ENCODE assay signal across 15 cellular contexts in the genomic region with DNA sequence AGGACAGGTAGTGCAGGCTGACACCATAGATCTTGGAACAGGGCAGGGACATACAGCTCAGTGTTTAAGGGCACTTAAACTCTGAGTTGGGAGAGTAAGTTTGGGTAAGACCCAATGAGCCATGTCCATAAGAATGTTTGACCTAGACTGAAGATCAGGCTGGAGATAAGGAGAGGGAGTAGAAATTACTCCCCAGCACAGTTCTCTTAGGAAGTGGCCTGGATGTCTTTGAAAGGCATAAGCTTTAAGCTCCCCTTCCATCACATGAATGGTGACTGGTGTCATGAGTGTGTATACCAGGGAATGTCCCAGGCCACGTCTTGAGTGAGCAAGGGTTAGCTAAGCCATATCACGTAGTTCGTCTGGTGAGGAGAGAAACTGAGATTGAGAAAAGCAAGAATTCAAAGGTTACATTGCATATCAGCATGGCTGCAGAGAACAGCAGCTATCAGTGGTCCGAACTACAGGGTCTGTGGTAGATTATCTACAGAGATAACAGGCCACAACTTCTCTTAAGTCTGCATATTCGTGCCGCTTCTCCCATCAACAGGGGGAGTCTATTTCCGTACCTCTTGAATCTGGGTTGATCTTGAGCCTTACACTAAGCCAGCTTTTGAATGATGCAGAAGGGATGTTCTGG.
DNase-seq lines count a peak whose midpoint lies in the region; ATAC-seq, FAIRE-seq and TF ChIP-seq lines count a peak whose summit lies in the region.
"Had no signal": no experiment of that assay in that cellular context is flagged by ENCODE, and none has a peak within 500 bp of the region (broad histone marks: within the 10 kb centered on the region; RNA-seq: fewer than 3 reads in every experiment).

No MANE protein-coding gene starts in this region.

- peak overlapping the region; percentile 37 for H2AK5ac ChIP-seq in mesenchymal stem cell (ENCODE audit: low read length, severe bottlenecking)

- H3K27ac ChIP-seq in brain microvascular endothelial cell (peak overlapping the region; percentile 49), mesenchymal stem cell (ENCODE audit: low read length, poor library complexity, severe bottlenecking) (peak overlapping the region; percentile 40)
- H3K27ac ChIP-seq: psoas muscle had no signal

- H3K9ac ChIP-seq in mesenchymal stem cell (ENCODE audit: low read length), result no peak overlapping the region

- ATAC-seq in GM19395 (IDR thresholded peaks at IDR 0.05; ENCODE audit: unreplicated experiment), result no peak
- ATAC-seq: activated naive CD8-positive, alpha-beta T cell treated with anti-CD3 and anti-CD28 coated beads, Interleukin-2, amount 50 U/mL, for 24 hours had no signal

- no peak overlapping the region for H2AFZ ChIP-seq in mesenchymal stem cell (ENCODE audit: low read depth, low read length)

- in situ Hi-C loops in brain microvascular endothelial cell (cut with HindIII; ENCODE audit: low pct_ligation_motif_present, low sequenced_read_pairs), result no loop called here

- peak overlapping the region in 1 of 2 experiments; percentile 30 for H3K14ac ChIP-seq in mesenchymal stem cell (ENCODE audit: low read length in 2 of 2)

- H2BK120ac ChIP-seq in mesenchymal stem cell (ENCODE audit: low read depth, low read length), result no peak overlapping the region

- peak overlapping the region in 1 of 2 experiments; percentile 85 for H2BK12ac ChIP-seq in mesenchymal stem cell (ENCODE audit: low read length in 2 of 2)

- 56% methylated on average over 5 of the region's 7 CpGs for WGBS in mesenchymal stem cell

- H3K36me3 ChIP-seq in brain microvascular endothelial cell (replicated peaks) (no peaks in the 10 kb centered on the region), mesenchymal stem cell (ENCODE audit: control insufficient read depth in 1 of 2, insufficient read depth in 2 of 2, low read depth in 1 of 2, low read length in 2 of 2) (no peaks in the 10 kb centered on the region)

- TF ChIP-seq POLR2A in GM12891 (IDR thresholded peaks at IDR 0.05; ENCODE audit: low read depth, low read length), result no peak

- H3K9me3 ChIP-seq in mesenchymal stem cell (ENCODE audit: control insufficient read depth, low read length), result no peaks in the 10 kb centered on the region
- H3K9me3 ChIP-seq: psoas muscle had no signal

- no peak for TF ChIP-seq CTCF in brain microvascular endothelial cell (IDR thresholded peaks at IDR 0.05; ENCODE audit: low read depth, low read length, missing control alignments)

- no peak overlapping the region for H2BK15ac ChIP-seq in mesenchymal stem cell (ENCODE audit: low read depth, poor library complexity, severe bottlenecking)

- H3K4me2 ChIP-seq in mesenchymal stem cell (ENCODE audit: low read length, poor library complexity, severe bottlenecking), result no peak overlapping the region

- no peak overlapping the region for H4K91ac ChIP-seq in mesenchymal stem cell (ENCODE audit: low read length)

- peak overlapping the region in 1 of 2 experiments; percentile 60 for H3K4ac ChIP-seq in mesenchymal stem cell (ENCODE audit: low read depth in 1 of 2, low read length in 2 of 2)

- H3K23ac ChIP-seq in mesenchymal stem cell (ENCODE audit: low read length in 2 of 2), result no peak overlapping the region

- H3K27me3 ChIP-seq in brain microvascular endothelial cell (replicated peaks) (no peaks in the 10 kb centered on the region), mesenchymal stem cell (ENCODE audit: control insufficient read depth in 1 of 2, insufficient read depth in 1 of 2, low read length in 2 of 2) (no peaks in the 10 kb centered on the region)

- FAIRE-seq in GM12891 (lab: Jason Lieb, UNC) (no peak), frontal cortex (lab: Jason Lieb, UNC) (no peak)

- H2BK5ac ChIP-seq in mesenchymal stem cell (ENCODE audit: low read depth, low read length, poor library complexity, severe bottlenecking), result no peak overlapping the region

- H3K4me3 ChIP-seq in brain microvascular endothelial cell (ENCODE audit: low read depth, low read length) (no peak overlapping the region), mesenchymal stem cell (ENCODE audit: insufficient read depth in 1 of 2, low read depth in 1 of 2, low read length in 2 of 2) (no peak overlapping the region)
- H3K4me3 ChIP-seq: psoas muscle had no signal

- DNase-seq in CMK (ENCODE audit: low read depth) (peak; percentile 46), Kasumi-1 (lab: John Stamatoyannopoulos, UW) (peak; percentile 13 to 21), brain microvascular endothelial cell (peak; percentile 47), mesenchymal stem cell (peak; percentile 46), GM12891 (ENCODE audit: insufficient read length, low spot score) (no peak), frontal cortex (ENCODE audit: low spot score in 2 of 2) (no peak)
- no peak for DNase-seq in activated CD4-positive, alpha-beta T cell treated with anti-CD3 and anti-CD28 coated beads, Interleukin-2, amount 50 U/mL, for 1 hour
- DNase-seq: activated CD4-positive, alpha-beta memory T cell treated with anti-CD3 and anti-CD28 coated beads, Interleukin-2, amount 10 ng/mL, durations not matched to agents 7 days and 5 days; activated naive CD8-positive, alpha-beta T cell treated with anti-CD3 and anti-CD28 coated beads, Interleukin-2, amount 50 U/mL, for 24 hours; CD4-positive, alpha-beta T cell; head of caudate nucleus; naive B cell; NCI-H1092 treated with DMSO at 0.1 percent for 48 hours had no signal

- peaks cover 15% of the 10 kb centered on the region for H3K4me1 ChIP-seq in mesenchymal stem cell (ENCODE audit: control insufficient read depth, insufficient read depth, low read depth, low read length)

- H3K79me1 ChIP-seq in mesenchymal stem cell (replicated peaks; ENCODE audit: low read length, poor library complexity, severe bottlenecking), result no peaks in the 10 kb centered on the region

- peak overlapping the region; percentile 24 for H4K8ac ChIP-seq in mesenchymal stem cell (ENCODE audit: low read length)

- peak overlapping the region in 1 of 2 experiments; percentile 33 for H3K18ac ChIP-seq in mesenchymal stem cell (ENCODE audit: low read depth in 1 of 2, low read length in 2 of 2)

TF ChIP-seq in GM12891, 5 proteins besides CTCF, POLR2A, EP300 and RAD21:
- TF ChIP-seq PAX5 (IDR thresholded peaks at IDR 0.05; ENCODE audit: insufficient read depth, low read length, severe bottlenecking), result no peak
- no peak for TF ChIP-seq TAF1 (IDR thresholded peaks at IDR 0.05; ENCODE audit: low read depth, low read length)

Comparison
In these comparisons a context has a peak if more than half of its experiments do, and no peak if none do; other contexts are left out.
1. DNase-seq: peak in CMK (single experiment), Kasumi-1 (2 of 2), brain microvascular endothelial cell (single experiment) and mesenchymal stem cell (single experiment); none in activated CD4-positive, alpha-beta T cell treated with anti-CD3 and anti-CD28 coated beads, Interleukin-2, amount 50 U/mL, for 1 hour (single experiment), GM12891 (single experiment) and frontal cortex (0 of 2).